Comparison of ENCODE assay signal across 11 cellular contexts in the genomic region with DNA sequence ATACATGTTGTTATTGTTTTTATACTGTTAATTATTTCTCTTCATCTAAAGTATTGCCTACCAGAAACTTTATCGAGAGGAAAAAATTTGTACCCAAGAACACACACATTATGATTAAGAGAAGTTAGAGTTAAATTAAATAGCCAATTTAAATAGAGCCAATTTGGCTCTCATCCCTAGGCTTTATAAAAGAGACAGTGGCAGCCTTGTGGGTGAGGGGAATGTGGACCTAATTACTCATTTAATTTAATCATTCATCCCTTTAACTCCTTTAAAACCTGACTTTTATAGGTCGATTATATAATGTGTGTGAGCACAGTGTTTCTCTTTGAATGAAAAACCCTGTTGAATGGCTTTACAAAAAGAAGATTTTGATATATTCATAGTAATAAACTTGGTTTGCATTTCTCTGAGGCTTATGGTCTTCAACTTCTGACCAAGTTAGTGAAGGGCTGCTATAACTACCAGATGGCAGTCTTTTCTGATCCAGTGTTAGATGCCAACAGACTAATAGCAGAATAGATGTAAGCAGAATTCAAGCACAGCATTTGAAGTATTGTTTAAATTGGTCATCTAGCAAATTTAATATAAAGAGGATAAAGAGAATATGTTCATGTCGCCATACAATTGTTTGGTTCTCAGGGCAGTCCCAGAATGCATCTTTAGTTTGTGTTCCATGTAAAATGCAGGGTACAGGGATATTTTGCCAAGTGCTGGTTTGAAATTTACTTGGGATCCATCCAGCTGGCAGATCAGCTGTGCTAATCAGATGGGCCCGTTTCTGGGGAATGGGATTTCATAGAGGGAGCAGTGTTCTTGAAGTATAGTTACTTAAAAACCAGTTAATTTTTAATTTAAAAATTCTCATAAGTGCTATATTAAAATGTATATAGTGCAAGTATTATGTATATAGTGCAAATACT. TPM values are rescaled to one million over a fixed set of nuclear protein-coding genes. Genes with fewer than 3 reads are reported as not detected.
DNase-seq lines count a peak whose midpoint lies in the region; ATAC-seq and TF ChIP-seq lines count a peak whose summit lies in the region.
"Had no signal": no experiment of that assay in that cellular context is flagged by ENCODE, and none has a peak within 500 bp of the region (broad histone marks: within the 10 kb centered on the region; RNA-seq: fewer than 3 reads in every experiment).

No MANE protein-coding gene starts in this region.

- H3K27me3 ChIP-seq in right cardiac atrium (ENCODE audit: control insufficient read depth, insufficient read depth) (no peaks in the 10 kb centered on the region), smooth muscle cell (ENCODE audit: low read depth) (no peaks in the 10 kb centered on the region)

- H3K4me1 ChIP-seq in right cardiac atrium (ENCODE audit: control insufficient read depth, insufficient read depth, low read length) = peaks cover 10% of the 10 kb centered on the region
- H3K4me1 ChIP-seq in smooth muscle cell (ENCODE audit: low read depth) = peaks cover 26% of the 10 kb centered on the region

- H3K4me2 ChIP-seq in smooth muscle cell = no peak overlapping the region

- WGBS in right cardiac atrium = 24% methylated on average over 4 of the region's 4 CpGs
- WGBS in smooth muscle cell (ENCODE audit: low lambda C conversion rate) = 84% methylated on average over 4 of the region's 4 CpGs

- peaks cover 89% of the 10 kb centered on the region for H3K79me2 ChIP-seq in smooth muscle cell (ENCODE audit: low read depth)

- peak overlapping the region; percentile 38 for H3K4me3 ChIP-seq in right cardiac atrium (ENCODE audit: low read length)
- no peak overlapping the region for H3K4me3 ChIP-seq in smooth muscle cell
- H3K4me3 ChIP-seq: K562 had no signal

- H3K27ac ChIP-seq in right cardiac atrium (ENCODE audit: low read length) (peak overlapping the region; percentile 58), smooth muscle cell (ENCODE audit: low read depth) (peak overlapping the region; percentile 63)
- H3K27ac ChIP-seq: WERI-Rb-1 had no signal

- H4K20me1 ChIP-seq in smooth muscle cell (ENCODE audit: low read depth) = peaks cover 92% of the 10 kb centered on the region

- H3K9ac ChIP-seq in smooth muscle cell (ENCODE audit: low read depth) = no peak overlapping the region

- no peak for TF ChIP-seq CTCF in smooth muscle cell (IDR thresholded peaks at IDR 0.05; ENCODE audit: borderline replicate concordance, insufficient read depth, poor library complexity, severe bottlenecking)

- H3F3A ChIP-seq in smooth muscle cell (ENCODE audit: low read depth) = no peaks in the 10 kb centered on the region

- H3K9me3 ChIP-seq in right cardiac atrium (ENCODE audit: control insufficient read depth, low read length) (no peaks in the 10 kb centered on the region), smooth muscle cell (replicated peaks; ENCODE audit: low read depth) (no peaks in the 10 kb centered on the region)

- intact Hi-C loops in right cardiac atrium (cut with DNase I) = loop anchor here in 1 of 4 donors (10.0 kb wide), 1 partner anchor 102 kb away; no protein-coding TSS in a partner anchor
- intact Hi-C loops in sciatic nerve (cut with DNase I) = no loop called here

- DNase-seq in NCI-H1694 (lab: John Stamatoyannopoulos, UW) (peak; percentile 53), astrocyte of the hippocampus (ENCODE audit: low read depth, low spot score) (peak; percentile 69), right cardiac atrium (no peak), smooth muscle cell (lab: John Stamatoyannopoulos, UW; ENCODE audit: unreplicated experiment) (no peak), sciatic nerve (ENCODE audit: low spot score) (no peak), NCI-H1417 (lab: John Stamatoyannopoulos, UW) (no peak)
- DNase-seq: endodermal cell, NCI-H187 treated with DMSO at 0.1 percent for 48 hours, WERI-Rb-1 had no signal

- ATAC-seq in right cardiac atrium (peak; percentile 76 to 80), HG02642 (IDR thresholded peaks at IDR 0.05; ENCODE audit: poor library complexity, unreplicated experiment) (no peak), sciatic nerve (no peak)

- H3K36me3 ChIP-seq in smooth muscle cell (ENCODE audit: low read depth) = no peaks in the 10 kb centered on the region

- no peak overlapping the region for H2AFZ ChIP-seq in smooth muscle cell (ENCODE audit: low read depth)

RNA-seq across cellular contexts. Expression of gene ADD3, which starts 25.3 kb away (rescaled TPM):
- total RNA-seq in right cardiac atrium = 100 to 1,000 TPM; 113 to 146 (median 124) TPM
- polyA plus RNA-seq in right cardiac atrium = 47.4 TPM
- total RNA-seq in smooth muscle cell = 154 and 155 TPM in 2 replicates
- 66.3 and 75.0 TPM in 2 replicates for polyA plus RNA-seq in smooth muscle cell
- total RNA-seq in sciatic nerve = 321 TPM

Comparison
In these comparisons a context has a peak if more than half of its experiments do, and no peak if none do; other contexts are left out.
1. DNase-seq: peak in NCI-H1694 (single experiment) and astrocyte of the hippocampus (single experiment); none in right cardiac atrium (0 of 3), smooth muscle cell (single experiment), sciatic nerve (single experiment) and NCI-H1417 (0 of 3).
2. ATAC-seq: peak in right cardiac atrium (2 of 2); none in HG02642 (single experiment) and sciatic nerve (single experiment).